Comparison of ENCODE assay signal across 19 cellular contexts in genomic region chr1:232991238-232991637, GRCh38.
"Had no signal": no experiment of that assay in that cellular context is flagged by ENCODE, and none has a peak within 500 bp of the region (broad histone marks: within the 10 kb centered on the region; RNA-seq: fewer than 3 reads in every experiment).

No MANE protein-coding gene starts in this region.

- H3K27me3 ChIP-seq: body of pancreas, cardiac muscle cell, foreskin keratinocyte, ovary, right atrium auricular region had no signal

- ATAC-seq: body of pancreas; foreskin keratinocyte; left lobe of liver; naive thymus-derived CD4-positive, alpha-beta T cell; psoas muscle; stimulated activated naive CD8-positive, alpha-beta T cell treated with anti-CD3 and anti-CD28 coated beads, Interleukin-15, Interleukin-2, amounts not matched to agents 100 U/mL and 50 U/mL, for 24 hours; T-helper 17 cell had no signal

- DNase-seq: activated CD4-positive, alpha-beta T cell treated with anti-CD3 and anti-CD28 coated beads for 4 hours; activated CD4-positive, alpha-beta T cell treated with anti-CD3 and anti-CD28 coated beads, Interleukin-2, amount 50 U/mL, for 48 hours; activated CD4-positive, CD25-positive, alpha-beta regulatory T cell; activated naive CD4-positive, alpha-beta T cell treated with Interleukin-2 at 50 U/mL for 16 hours; body of pancreas; erythroblast; foreskin keratinocyte; kidney; naive thymus-derived CD4-positive, alpha-beta T cell; ovary; psoas muscle; stimulated activated CD4-positive, alpha-beta T cell treated with anti-CD3 and anti-CD28 coated beads, Interleukin-4, amount 100 ng/mL, for 24 hours; stimulated activated naive CD8-positive, alpha-beta T cell treated with anti-CD3 and anti-CD28 coated beads, Interleukin-15, Interleukin-2, amounts not matched to agents 100 U/mL and 50 U/mL, for 24 hours; T-helper 17 cell had no signal

- H3K9me3 ChIP-seq: body of pancreas, ovary, psoas muscle had no signal

- H3K4me3 ChIP-seq: body of pancreas, cardiac muscle cell, lung, ovary, psoas muscle, right atrium auricular region had no signal

- FAIRE-seq: kidney had no signal

- H3K27ac ChIP-seq: body of pancreas, cardiac muscle cell, foreskin keratinocyte, ovary, psoas muscle had no signal

- H3K4me1 ChIP-seq: foreskin keratinocyte had no signal

- H3K36me3 ChIP-seq: cardiac muscle cell, ovary, right atrium auricular region had no signal

- H3K27ac Mint-ChIP-seq: activated T-helper 2 cell treated with anti-CD3 and anti-CD28 coated beads, Interferon-gamma antibody, Interleukin-2, Interleukin-4, amounts not matched to agents 10 μg/mL and 5 μg/mL and 100 μg/mL, durations not matched to agents 14 hours and 24 hours and 36 hours; T-helper 17 cell had no signal
